9 cellular contexts compared by ENCODE assay signal in the genomic region with DNA sequence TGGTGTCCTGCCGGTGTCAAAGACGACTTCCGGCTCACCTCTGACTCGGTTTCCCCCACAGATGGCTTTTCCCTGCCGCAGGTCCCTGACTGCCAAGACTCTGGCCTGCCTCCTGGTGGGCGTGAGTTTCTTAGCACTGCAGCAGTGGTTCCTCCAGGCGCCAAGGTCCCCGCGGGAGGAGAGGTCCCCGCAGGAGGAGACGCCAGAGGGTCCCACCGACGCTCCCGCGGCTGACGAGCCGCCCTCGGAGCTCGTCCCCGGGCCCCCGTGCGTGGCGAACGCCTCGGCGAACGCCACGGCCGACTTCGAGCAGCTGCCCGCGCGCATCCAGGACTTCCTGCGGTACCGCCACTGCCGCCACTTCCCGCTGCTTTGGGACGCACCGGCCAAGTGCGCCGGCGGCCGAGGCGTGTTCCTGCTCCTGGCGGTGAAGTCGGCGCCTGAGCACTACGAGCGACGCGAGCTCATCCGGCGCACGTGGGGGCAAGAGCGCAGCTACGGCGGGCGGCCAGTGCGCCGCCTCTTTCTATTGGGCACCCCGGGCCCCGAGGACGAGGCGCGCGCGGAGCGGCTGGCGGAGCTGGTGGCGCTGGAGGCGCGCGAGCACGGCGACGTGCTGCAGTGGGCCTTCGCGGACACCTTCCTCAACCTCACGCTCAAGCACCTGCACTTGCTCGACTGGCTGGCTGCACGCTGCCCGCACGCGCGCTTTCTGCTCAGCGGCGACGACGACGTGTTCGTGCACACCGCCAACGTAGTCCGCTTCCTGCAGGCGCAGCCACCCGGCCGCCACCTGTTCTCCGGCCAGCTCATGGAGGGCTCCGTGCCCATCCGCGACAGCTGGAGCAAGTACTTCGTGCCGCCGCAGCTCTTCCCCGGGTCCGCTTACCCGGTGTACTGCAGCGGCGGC. TPM values are rescaled to one million over a fixed set of nuclear protein-coding genes. Genes with fewer than 3 reads are reported as not detected.
DNase-seq lines count a peak whose midpoint lies in the region; ATAC-seq and TF ChIP-seq lines count a peak whose summit lies in the region.
"Had no signal": no experiment of that assay in that cellular context is flagged by ENCODE, and none has a peak within 500 bp of the region (broad histone marks: within the 10 kb centered on the region; RNA-seq: fewer than 3 reads in every experiment).

No MANE protein-coding gene starts in this region.

- peaks cover 28% of the 10 kb centered on the region for H3K4me1 ChIP-seq in Panc1 (ENCODE audit: control insufficient read depth, insufficient read depth, low read length)
- peaks cover 0 to 4% of the 10 kb centered on the region in 2 donors for H3K4me1 ChIP-seq in muscle layer of duodenum (ENCODE audit: control insufficient read depth in 1 of 2, insufficient read depth in 2 of 2, low read length in 2 of 2)
- no peaks in the 10 kb centered on the region for H3K4me1 ChIP-seq in SJCRH30

- ATAC-seq in Panc1, result peak; percentile 75

- intact Hi-C loops in Panc1 (cut with micrococcal nuclease; ENCODE audit: unreplicated experiment), result loop anchor here (5.0 kb wide), 3 partner anchors 117 to 307 kb away; no protein-coding TSS in a partner anchor

- H3K9me3 ChIP-seq in Panc1 (ENCODE audit: control insufficient read depth, insufficient read depth, low read depth, low read length) (no peaks in the 10 kb centered on the region), muscle layer of duodenum (ENCODE audit: control insufficient read depth in 1 of 2, low read length in 2 of 2) (no peaks in the 10 kb centered on the region), SJCRH30 (replicated peaks) (no peaks in the 10 kb centered on the region)

- H3K27me3 ChIP-seq in Panc1 (ENCODE audit: control insufficient read depth, insufficient read depth, low read length) (no peaks in the 10 kb centered on the region), muscle layer of duodenum (ENCODE audit: low read depth, low read length) (peaks cover 6% of the 10 kb centered on the region), SJCRH30 (no peaks in the 10 kb centered on the region)

- in situ Hi-C loops in Panc1 (cut with HindIII; ENCODE audit: low pct_unique_long_range_greater_than_20kb, low sequenced_read_pairs), result no loop called here

- POLR2A ChIA-PET in GM10248 (lab: Yijun Ruan, JAX) (no interaction called here), Panc1 (lab: Charles Lee) (no interaction called here)

- H3K36me3 ChIP-seq in Panc1 (ENCODE audit: control insufficient read depth, insufficient read depth, low read length), result no peaks in the 10 kb centered on the region
- no peaks in the 10 kb centered on the region for H3K36me3 ChIP-seq in muscle layer of duodenum (ENCODE audit: control insufficient read depth in 1 of 2, insufficient read depth in 2 of 2, low read length in 2 of 2)
- H3K36me3 ChIP-seq in SJCRH30, result no peaks in the 10 kb centered on the region

- TF ChIP-seq CTCF in GM10248 (IDR thresholded peaks at IDR 0.05; ENCODE audit: control extremely low read depth, extremely low read depth, low read depth, missing control alignments) (peak; percentile 58), Panc1 (IDR thresholded peaks at IDR 0.05) (peak; percentile 92), epithelial cell of esophagus (IDR thresholded peaks at IDR 0.05; ENCODE audit: insufficient read depth, low read depth, low read length, missing control alignments) (peak; percentile 52)

- H3K4me3 ChIP-seq in Panc1 (ENCODE audit: low read depth in 2 of 2, low read length in 2 of 2), result peak overlapping the region; percentile 43 to 59
- no peak overlapping the region for H3K4me3 ChIP-seq in epithelial cell of esophagus (ENCODE audit: low read length)
- H3K4me3 ChIP-seq in muscle layer of duodenum (ENCODE audit: low read depth in 1 of 2, low read length in 2 of 2), result peak overlapping the region; percentile 3 to 55
- no peak overlapping the region for H3K4me3 ChIP-seq in SJCRH30

- CTCF ChIA-PET in GM10248 (lab: Yijun Ruan, JAX), result interaction anchor here (0.9 to 3.7 kb wide), 8 partner anchors 11 to 121 kb away, joined by 3 to 18 read pairs (median 6); no protein-coding TSS in a partner anchor
- CTCF ChIA-PET in Panc1 (lab: Charles Lee), result interaction anchor here (0.8 to 2.2 kb wide), 3 partner anchors 51 to 120 kb away, joined by 3 to 19 read pairs (median 4); no protein-coding TSS in a partner anchor

- BruUV-seq in Panc1 (replicated peaks; lab: Mats Ljungman, UMichigan), result no TSS peak

- DNase-seq in GM10248 (ENCODE audit: extremely low spot score) (peak; percentile 49), Panc1 (ENCODE audit: low read depth, low spot score) (no peak), epithelial cell of esophagus (ENCODE audit: low read depth) (peak; percentile 42), DMS153 treated with DMSO at 0.1 percent for 48 hours (lab: John Stamatoyannopoulos, UW; ENCODE audit: unreplicated experiment) (no peak), NCI-H69 (lab: John Stamatoyannopoulos, UW) (no peak), SJCRH30 (no peak)
- no peak for DNase-seq in activated effector memory CD4-positive, alpha-beta T cell treated with anti-CD3 and anti-CD28 coated beads, Interleukin-2, amount 50 U/mL, for 16 hours

- peak overlapping the region; percentile 18; the same call in 1 of the 2 replicates for H3K27ac ChIP-seq in Panc1 (ENCODE audit: low read length)
- no peak overlapping the region for H3K27ac ChIP-seq in muscle layer of duodenum (ENCODE audit: low read length)
- H3K27ac ChIP-seq in SJCRH30, result no peak overlapping the region

RNA-seq across cellular contexts. Expression of a gene that starts 5.5 kb away (rescaled TPM):
- 1.2 TPM for total RNA-seq in Panc1 (2021; ENCODE audit: unreplicated experiment)
- polyA plus RNA-seq in Panc1 (2012; ENCODE audit: insufficient read length), result 0.48 TPM
- not detected in 2 replicates for total RNA-seq in SJCRH30 (2014; rRNA removed; shearing (Covaris generic))
- total RNA-seq: T-helper 2 cell treated with Interferon-gamma antibody and Interleukin-4, amounts not matched to agents 100 ng/mL and 5 ng/mL, for 36 hours had no signal

RNA-seq across cellular contexts. Expression of a gene that starts 27.0 kb away (rescaled TPM):
- total RNA-seq in Panc1 (2021; ENCODE audit: unreplicated experiment), result 17.3 TPM
- 24.6 TPM for polyA plus RNA-seq in Panc1 (2012; ENCODE audit: insufficient read length)
- 4.5 and 4.8 TPM in 2 replicates for total RNA-seq in SJCRH30 (2014; rRNA removed; shearing (Covaris generic))

Comparison
In these comparisons a context has a peak if more than half of its experiments do, and no peak if none do; other contexts are left out.
1. DNase-seq: peak in GM10248 (single experiment) and epithelial cell of esophagus (single experiment); none in Panc1 (single experiment), DMS153 treated with DMSO at 0.1 percent for 48 hours (single experiment), activated effector memory CD4-positive, alpha-beta T cell treated with anti-CD3 and anti-CD28 coated beads, Interleukin-2, amount 50 U/mL, for 16 hours (single experiment), NCI-H69 (single experiment) and SJCRH30 (0 of 2).
2. H3K4me3 ChIP-seq: peak in Panc1 (2 of 2) and muscle layer of duodenum (2 of 2); none in epithelial cell of esophagus (single experiment) and SJCRH30 (single experiment).
3. Peak in every context shown above with its lines, with median percentiles within 50 percentile points of each other: CTCF ChIP-seq.